ENCODE assay signal across 9 cellular contexts in genomic region chr17:80743181-80743771, GRCh38.
DNase-seq lines count a peak whose midpoint lies in the region; ATAC-seq and TF ChIP-seq lines count a peak whose summit lies in the region.
"Had no signal": no experiment of that assay in that cellular context is flagged by ENCODE, and none has a peak within 500 bp of the region (broad histone marks: within the 10 kb centered on the region; RNA-seq: fewer than 3 reads in every experiment).

No MANE protein-coding gene starts in this region.

- DNase-seq in activated CD4-positive, CD25-positive, alpha-beta regulatory T cell treated with anti-CD3 and anti-CD28 coated beads, Interleukin-2, amount 50 U/mL, for 72 hours: no peak
- peak; percentile 40 for DNase-seq in activated CD8-positive, alpha-beta memory T cell treated with anti-CD3 and anti-CD28 coated beads, Interleukin-2, amount 50 U/mL, for 4 hours
- no peak for DNase-seq in heart right ventricle
- peak; percentile 59 for DNase-seq in stimulated activated naive CD8-positive, alpha-beta T cell treated with anti-CD3 and anti-CD28 coated beads, Interleukin-15, Interleukin-2, amounts not matched to agents 100 U/mL and 50 U/mL, for 24 hours
- DNase-seq in NCI-H2196 (lab: John Stamatoyannopoulos, UW; ENCODE audit: unreplicated experiment): no peak
- no peak for DNase-seq in NCI-H1694 (lab: John Stamatoyannopoulos, UW)
- DNase-seq in hippocampal formation (lab: John Stamatoyannopoulos, UW): no peak

- H3K36me3 ChIP-seq in heart right ventricle: peaks cover 0 to 5% (median 0%) of the 10 kb centered on the region in 9 donors

- H3K4me1 ChIP-seq in heart right ventricle: peaks cover 0 to 11% (median 5%) of the 10 kb centered on the region in 9 donors

- H3K27me3 ChIP-seq in heart right ventricle: no peaks in the 10 kb centered on the region

- H3K4me3 ChIP-seq in heart right ventricle: no peak overlapping the region
- H3K4me3 ChIP-seq: GM12878 had no signal

- no peak for TF ChIP-seq CTCF in heart right ventricle (IDR thresholded peaks at IDR 0.05)

- intact Hi-C loops in heart right ventricle (cut with DNase I): no loop called here

- no peak overlapping the region for H3K27ac ChIP-seq in heart right ventricle

- ATAC-seq in activated CD4-positive, CD25-positive, alpha-beta regulatory T cell treated with anti-CD3 and anti-CD28 coated beads, Interleukin-2, amount 50 U/mL, for 24 hours: peak; percentile 71 to 84
- peak in 5 of 8 donors; percentile 57 to 73 (median 67) for ATAC-seq in heart right ventricle
- peak; percentile 78 for ATAC-seq in stimulated activated naive CD8-positive, alpha-beta T cell treated with anti-CD3 and anti-CD28 coated beads, Interleukin-15, Interleukin-2, amounts not matched to agents 100 U/mL and 50 U/mL, for 24 hours
- ATAC-seq: GM12878 had no signal

- WGBS in heart right ventricle, 2 donors: 67 to 74% methylated on average over 15 of the region's 15 CpGs

- H3K9me3 ChIP-seq in heart right ventricle: no peaks in the 10 kb centered on the region

Comparison
In these comparisons a context has a peak if more than half of its experiments do, and no peak if none do; other contexts are left out.
1. DNase-seq: peak in activated CD8-positive, alpha-beta memory T cell treated with anti-CD3 and anti-CD28 coated beads, Interleukin-2, amount 50 U/mL, for 4 hours (single experiment) and stimulated activated naive CD8-positive, alpha-beta T cell treated with anti-CD3 and anti-CD28 coated beads, Interleukin-15, Interleukin-2, amounts not matched to agents 100 U/mL and 50 U/mL, for 24 hours (single experiment); none in activated CD4-positive, CD25-positive, alpha-beta regulatory T cell treated with anti-CD3 and anti-CD28 coated beads, Interleukin-2, amount 50 U/mL, for 72 hours (single experiment), heart right ventricle (0 of 2), NCI-H2196 (single experiment), NCI-H1694 (single experiment) and hippocampal formation (0 of 2).
2. Peak in every context shown above with its lines, with median percentiles within 50 percentile points of each other: ATAC-seq.